In the genomic region with DNA sequence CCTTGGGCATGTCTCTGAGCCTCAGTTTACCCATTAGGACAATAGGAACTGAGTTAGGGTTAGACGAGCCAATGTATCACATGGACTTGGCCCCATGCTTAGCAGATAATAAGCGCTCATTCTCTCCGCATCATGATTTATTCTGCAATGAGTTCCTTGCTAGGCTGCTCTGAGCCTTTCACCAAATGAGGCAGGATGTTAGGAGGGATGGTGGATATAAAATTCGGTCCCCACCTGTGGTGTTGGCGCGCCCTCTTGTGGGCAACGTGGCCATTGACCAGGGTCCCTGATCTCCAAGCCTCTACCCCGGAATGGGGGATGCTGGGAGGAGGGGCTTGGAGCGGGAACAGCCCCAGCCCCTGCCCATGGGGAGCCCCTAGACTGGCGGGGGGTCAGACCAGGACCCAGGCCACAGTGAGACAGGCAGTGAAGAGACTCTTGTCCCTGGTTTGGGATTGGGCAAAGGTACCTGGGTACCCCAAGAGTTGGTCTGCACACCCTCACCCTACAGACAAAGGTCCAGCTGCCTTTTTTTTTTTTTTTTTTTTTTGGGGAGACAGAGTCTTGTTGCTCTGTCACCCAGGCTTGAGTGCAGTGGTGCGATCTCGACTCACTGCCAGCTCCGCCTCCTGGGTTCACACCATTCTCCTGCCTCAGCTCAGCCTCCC, we compare ENCODE assay signal across 8 cellular contexts. TPM values are rescaled to one million over a fixed set of nuclear protein-coding genes. Genes with fewer than 3 reads are reported as not detected.
DNase-seq lines count a peak whose midpoint lies in the region; ATAC-seq and TF ChIP-seq lines count a peak whose summit lies in the region.

No MANE protein-coding gene starts in this region.

- peak; percentile 48 for ATAC-seq in GM21737 (IDR thresholded peaks at IDR 0.05; ENCODE audit: unreplicated experiment)
- ATAC-seq in left colon = peak; percentile 94
- no peak for ATAC-seq in HG02840 (IDR thresholded peaks at IDR 0.05; ENCODE audit: low FRiP score, unreplicated experiment)

- intact Hi-C loops in left colon (cut with DNase I, micrococcal nuclease) = loop anchor here (2.0 to 10.0 kb wide), 2 partner anchors 94 to 98 kb away; no protein-coding TSS in a partner anchor

- DNase-seq in AG09319 (ENCODE audit: extremely low read depth, low read depth) = peak; percentile 22
- DNase-seq in NCI-H510A (lab: John Stamatoyannopoulos, UW) = peak; percentile 49
- peak; percentile 79 to 85 for DNase-seq in activated CD4-positive, alpha-beta T cell treated with anti-CD3 and anti-CD28 coated beads for 24 hours (ENCODE audit: low read depth in 2 of 2)
- DNase-seq in central memory CD4-positive, alpha-beta T cell = peak; percentile 72
- peak; percentile 61 to 88 for DNase-seq in left colon
- DNase-seq in stimulated activated CD4-positive, alpha-beta T cell treated with anti-CD3 and anti-CD28 coated beads, Interleukin-4, amount 100 ng/mL, for 1 hour = peak; percentile 87

- peak; percentile 90 for TF ChIP-seq CTCF in AG09319 (IDR thresholded peaks at IDR 0.05; ENCODE audit: low read depth, low read length)

RNA-seq across cellular contexts. Expression of gene CERS4, which starts 43.9 kb away (rescaled TPM):
- 1 to 10 TPM; 3.8 to 7.3 TPM for total RNA-seq in left colon

RNA-seq across cellular contexts. Expression of gene CD320, which starts 55.1 kb away (rescaled TPM):
- total RNA-seq in left colon = 10 to 100 TPM; 46.0 to 46.2 TPM

Comparison
In these comparisons a context has a peak if more than half of its experiments do, and no peak if none do; other contexts are left out.
1. DNase-seq: peak in every context shown above with its lines; median percentile 87 in stimulated activated CD4-positive, alpha-beta T cell treated with anti-CD3 and anti-CD28 coated beads, Interleukin-4, amount 100 ng/mL, for 1 hour; 82 in activated CD4-positive, alpha-beta T cell treated with anti-CD3 and anti-CD28 coated beads for 24 hours; 74 in left colon; 72 in central memory CD4-positive, alpha-beta T cell; 49 in NCI-H510A; 22 in AG09319.